8 cellular contexts compared by ENCODE assay signal in genomic region chr19:3365447-3366103, GRCh38. TPM values are rescaled to one million over a fixed set of nuclear protein-coding genes. Genes with fewer than 3 reads are reported as not detected.
DNase-seq lines count a peak whose midpoint lies in the region; ATAC-seq and TF ChIP-seq lines count a peak whose summit lies in the region.

No MANE protein-coding gene starts in this region.

- peaks cover 28% of the 10 kb centered on the region for H3K4me1 ChIP-seq in NT2/D1 (ENCODE audit: insufficient read depth, insufficient read length)
- H3K4me1 ChIP-seq in lower lobe of right lung, result peaks cover 63% of the 10 kb centered on the region
- peaks cover 33 to 65% (median 59%) of the 10 kb centered on the region in 4 donors for H3K4me1 ChIP-seq in upper lobe of left lung

- H3K4me1 Mint-ChIP-seq in central memory CD8-positive, alpha-beta T cell, result peaks cover 41% of the 10 kb centered on the region

- intact Hi-C loops in lower lobe of right lung (cut with DNase I), result no loop called here

- H3K4me3 ChIP-seq in NT2/D1 (ENCODE audit: insufficient read length, low read depth), result peak overlapping the region; percentile 41
- peak overlapping the region; percentile 76 for H3K4me3 ChIP-seq in lower lobe of right lung
- H3K4me3 ChIP-seq in upper lobe of left lung, result peak overlapping the region; percentile 78 to 97 (median 88)

- H3K27me3 ChIP-seq in NT2/D1 (ENCODE audit: insufficient read depth, insufficient read length), result peaks cover 92% of the 10 kb centered on the region
- H3K27me3 ChIP-seq in lower lobe of right lung (ENCODE audit: low read depth), result no peaks in the 10 kb centered on the region
- H3K27me3 ChIP-seq in upper lobe of left lung, result no peaks in the 10 kb centered on the region

- no peak for TF ChIP-seq EP300 in upper lobe of left lung (IDR thresholded peaks at IDR 0.05)

- peak overlapping the region; percentile 65 for H3K27ac Mint-ChIP-seq in central memory CD8-positive, alpha-beta T cell (ENCODE audit: low read depth)

- H3K27ac ChIP-seq in lower lobe of right lung (peak overlapping the region; percentile 91), upper lobe of left lung (peak overlapping the region; percentile 95 to 100 (median 98))

- 21 to 29% methylated on average over 5 to 17 of the region's 17 CpGs for WGBS in upper lobe of left lung, 2 donors

- no peaks in the 10 kb centered on the region for H3K27me3 Mint-ChIP-seq in central memory CD8-positive, alpha-beta T cell

- H3K9ac ChIP-seq in NT2/D1 (ENCODE audit: insufficient read length, low read depth), result peak overlapping the region; percentile 59

- DNase-seq in NCI-H748 (lab: John Stamatoyannopoulos, UW; ENCODE audit: unreplicated experiment) (peak; percentile 29), NCI-H748 treated with DMSO at 0.1 percent for 48 hours (lab: John Stamatoyannopoulos, UW) (no peak), NT2/D1 (ENCODE audit: low read depth, low spot score) (no peak), lower lobe of right lung (peak; percentile 82), upper lobe of left lung (peak; percentile 73 to 87), iPS-NIHi7 (ENCODE audit: extremely low spot score) (no peak)
- no peak for DNase-seq in central memory CD8-positive, alpha-beta T cell (ENCODE audit: low spot score in 2 of 2)

- peak overlapping the region; percentile 72 for H3K4me3 Mint-ChIP-seq in central memory CD8-positive, alpha-beta T cell

- no peak for TF ChIP-seq POLR2A in upper lobe of left lung (IDR thresholded peaks at IDR 0.05)

- H3K36me3 ChIP-seq in NT2/D1 (ENCODE audit: insufficient read depth, insufficient read length, low read length) (no peaks in the 10 kb centered on the region), lower lobe of right lung (no peaks in the 10 kb centered on the region), upper lobe of left lung (no peaks in the 10 kb centered on the region)

- H3K9me3 ChIP-seq in NT2/D1 (ENCODE audit: insufficient read depth, low read length) (no peaks in the 10 kb centered on the region), lower lobe of right lung (no peaks in the 10 kb centered on the region), upper lobe of left lung (no peaks in the 10 kb centered on the region)

- peaks cover 15% of the 10 kb centered on the region for H3K36me3 Mint-ChIP-seq in central memory CD8-positive, alpha-beta T cell (ENCODE audit: insufficient read depth)

- ATAC-seq in central memory CD8-positive, alpha-beta T cell (replicated peaks; ENCODE audit: extremely low read depth, poor library complexity, severe bottlenecking), result no peak
- ATAC-seq in lower lobe of right lung (peak; percentile 56 to 61), upper lobe of left lung (ENCODE audit: low FRiP score in 2 of 2) (peak; percentile 69 to 77), HG02970 (IDR thresholded peaks at IDR 0.05; ENCODE audit: low FRiP score, unreplicated experiment) (no peak)

- TF ChIP-seq CTCF in lower lobe of right lung (IDR thresholded peaks at IDR 0.05) (no peak), upper lobe of left lung (IDR thresholded peaks at IDR 0.05) (no peak)

- H3K9me3 Mint-ChIP-seq in central memory CD8-positive, alpha-beta T cell, result no peaks in the 10 kb centered on the region

RNA-seq across cellular contexts. Expression of gene NFIC, which starts 0.8 kb away (rescaled TPM):
- total RNA-seq in lower lobe of right lung, result 132 TPM
- 100 to 1,000 TPM in 5 of 6 donors, 10 to 100 TPM in 1; 96.1 to 175 (median 154) TPM for total RNA-seq in upper lobe of left lung

Comparison
In these comparisons a context has a peak if more than half of its experiments do, and no peak if none do; other contexts are left out.
1. DNase-seq: peak in NCI-H748 (single experiment), lower lobe of right lung (single experiment) and upper lobe of left lung (2 of 2); none in NCI-H748 treated with DMSO at 0.1 percent for 48 hours (single experiment), NT2/D1 (single experiment), central memory CD8-positive, alpha-beta T cell (0 of 2) and iPS-NIHi7 (single experiment).
2. ATAC-seq: peak in lower lobe of right lung (2 of 2) and upper lobe of left lung (2 of 2); none in central memory CD8-positive, alpha-beta T cell (single experiment) and HG02970 (single experiment).
3. Peak in every context shown above with its lines, with median percentiles within 50 percentile points of each other: H3K4me3 ChIP-seq.